15 cellular contexts compared by ENCODE assay signal in genomic region chr1:64572222-64572900, GRCh38.
A peak's percentile ranks its signal among the peaks of the same experiment; 100 is the strongest.
DNase-seq lines count a peak whose midpoint lies in the region; ATAC-seq and TF ChIP-seq lines count a peak whose summit lies in the region.
"Had no signal": no experiment of that assay in that cellular context is flagged by ENCODE, and none has a peak within 500 bp of the region (broad histone marks: within the 10 kb centered on the region; RNA-seq: fewer than 3 reads in every experiment).

No MANE protein-coding gene starts in this region.

- DNase-seq in NCI-H2196 (lab: John Stamatoyannopoulos, UW; ENCODE audit: unreplicated experiment), result peak; percentile 14
- DNase-seq in NCI-H2196 treated with DMSO at 0.1 percent for 48 hours (lab: John Stamatoyannopoulos, UW; ENCODE audit: unreplicated experiment), result no peak
- peak; percentile 35 for DNase-seq in NCI-H2227 treated with DMSO at 0.1 percent for 48 hours (lab: John Stamatoyannopoulos, UW)
- DNase-seq in neural crest cell (ENCODE audit: low read depth, low spot score), result no peak
- no peak for DNase-seq in natural killer cell treated with Interleukin-12 subunit alpha and Interleukin-12 subunit beta and Interleukin-15 and Interleukin-18, amount 100 ng/mL, for 72 hours (ENCODE audit: low spot score)
- DNase-seq: activated CD4-positive, alpha-beta T cell treated with anti-CD3 and anti-CD28 coated beads for 48 hours; central memory CD4-positive, alpha-beta T cell; NCI-H524; small intestine had no signal

- H3K4me3 ChIP-seq in ectodermal cell (ENCODE audit: insufficient read depth, low read depth, low read length), result no peak overlapping the region
- H3K4me3 ChIP-seq: vagina had no signal

- peaks cover 60% of the 10 kb centered on the region for H3K4me1 ChIP-seq in ectodermal cell (ENCODE audit: control insufficient read depth, insufficient read depth, low read length)

- no peaks in the 10 kb centered on the region for H3K9me3 ChIP-seq in ectodermal cell (ENCODE audit: control insufficient read depth, low read length)
- H3K9me3 ChIP-seq: vagina had no signal

- H3K27ac Mint-ChIP-seq in neural crest cell (ENCODE audit: unreplicated experiment), result peak overlapping the region; percentile 69
- H3K27ac Mint-ChIP-seq in natural killer cell treated with Interleukin-12 subunit alpha and Interleukin-12 subunit beta and Interleukin-15 and Interleukin-18, amount 100 ng/mL, for 72 hours, result no peak overlapping the region
- H3K27ac Mint-ChIP-seq: activated naive CD8-positive, alpha-beta T cell; stimulated activated naive CD8-positive, alpha-beta T cell treated with anti-CD3 and anti-CD28 coated beads, Interleukin-15, Interleukin-2, amounts not matched to agents 100 ng/mL and 50 ng/mL, for 24 hours had no signal

- H3K27ac ChIP-seq in ectodermal cell (ENCODE audit: insufficient read depth, low read depth, low read length, poor library complexity, severe bottlenecking), result peak overlapping the region; percentile 56
- H3K27ac ChIP-seq: vagina had no signal

- no peaks in the 10 kb centered on the region for H3K27me3 ChIP-seq in ectodermal cell (ENCODE audit: control insufficient read depth, insufficient read depth, low read length, poor library complexity, severe bottlenecking)
- H3K27me3 ChIP-seq: vagina had no signal

- WGBS in ectodermal cell, 2 experiments, result 35 to 40% methylated on average over 5 of the region's 5 CpGs

- H3K9me3 Mint-ChIP-seq in neural crest cell, result no peaks in the 10 kb centered on the region
- H3K9me3 Mint-ChIP-seq in natural killer cell treated with Interleukin-12 subunit alpha and Interleukin-12 subunit beta and Interleukin-15 and Interleukin-18, amount 100 ng/mL, for 72 hours, result no peaks in the 10 kb centered on the region
- H3K9me3 Mint-ChIP-seq: stimulated activated naive CD8-positive, alpha-beta T cell treated with anti-CD3 and anti-CD28 coated beads, Interleukin-15, Interleukin-2, amounts not matched to agents 100 ng/mL and 50 ng/mL, for 24 hours had no signal

- peak overlapping the region; percentile 14 for H3K4me3 Mint-ChIP-seq in neural crest cell
- no peak overlapping the region for H3K4me3 Mint-ChIP-seq in natural killer cell treated with Interleukin-12 subunit alpha and Interleukin-12 subunit beta and Interleukin-15 and Interleukin-18, amount 100 ng/mL, for 72 hours
- H3K4me3 Mint-ChIP-seq: activated naive CD8-positive, alpha-beta T cell; stimulated activated naive CD8-positive, alpha-beta T cell treated with anti-CD3 and anti-CD28 coated beads, Interleukin-15, Interleukin-2, amounts not matched to agents 100 ng/mL and 50 ng/mL, for 24 hours had no signal

- TF ChIP-seq CTCF in neural crest cell (conservative IDR thresholded peaks at IDR 0.05), result no peak

- H3K4me1 Mint-ChIP-seq in neural crest cell, result peaks cover 55% of the 10 kb centered on the region
- H3K4me1 Mint-ChIP-seq in natural killer cell treated with Interleukin-12 subunit alpha and Interleukin-12 subunit beta and Interleukin-15 and Interleukin-18, amount 100 ng/mL, for 72 hours (ENCODE audit: low read depth in 2 of 2), result no peaks in the 10 kb centered on the region

- ATAC-seq in GM21390 (IDR thresholded peaks at IDR 0.05; ENCODE audit: unreplicated experiment) (no peak), HG02588 (IDR thresholded peaks at IDR 0.05; ENCODE audit: unreplicated experiment) (no peak)
- no peak for ATAC-seq in natural killer cell treated with Interleukin-12 subunit alpha and Interleukin-12 subunit beta and Interleukin-15 and Interleukin-18, amount 100 ng/mL, for 72 hours

- H3K27me3 Mint-ChIP-seq in neural crest cell (ENCODE audit: low read depth), result no peaks in the 10 kb centered on the region
- H3K27me3 Mint-ChIP-seq in natural killer cell treated with Interleukin-12 subunit alpha and Interleukin-12 subunit beta and Interleukin-15 and Interleukin-18, amount 100 ng/mL, for 72 hours, result no peaks in the 10 kb centered on the region
- H3K27me3 Mint-ChIP-seq: activated naive CD8-positive, alpha-beta T cell; stimulated activated naive CD8-positive, alpha-beta T cell treated with anti-CD3 and anti-CD28 coated beads, Interleukin-15, Interleukin-2, amounts not matched to agents 100 ng/mL and 50 ng/mL, for 24 hours had no signal

- no peaks in the 10 kb centered on the region for H3K36me3 ChIP-seq in ectodermal cell (ENCODE audit: control insufficient read depth, insufficient read depth, low read length)
- H3K36me3 ChIP-seq: vagina had no signal

- H3K36me3 Mint-ChIP-seq in neural crest cell (ENCODE audit: low read depth), result no peaks in the 10 kb centered on the region
- no peaks in the 10 kb centered on the region for H3K36me3 Mint-ChIP-seq in natural killer cell treated with Interleukin-12 subunit alpha and Interleukin-12 subunit beta and Interleukin-15 and Interleukin-18, amount 100 ng/mL, for 72 hours
- H3K36me3 Mint-ChIP-seq: activated naive CD8-positive, alpha-beta T cell had no signal

Comparison
In these comparisons a context has a peak if more than half of its experiments do, and no peak if none do; other contexts are left out.
1. DNase-seq: peak in NCI-H2196 (single experiment) and NCI-H2227 treated with DMSO at 0.1 percent for 48 hours (single experiment); none in NCI-H2196 treated with DMSO at 0.1 percent for 48 hours (single experiment), neural crest cell (single experiment) and natural killer cell treated with Interleukin-12 subunit alpha and Interleukin-12 subunit beta and Interleukin-15 and Interleukin-18, amount 100 ng/mL, for 72 hours (single experiment).